Comparison of ENCODE assay signal across 25 cellular contexts in the genomic region with DNA sequence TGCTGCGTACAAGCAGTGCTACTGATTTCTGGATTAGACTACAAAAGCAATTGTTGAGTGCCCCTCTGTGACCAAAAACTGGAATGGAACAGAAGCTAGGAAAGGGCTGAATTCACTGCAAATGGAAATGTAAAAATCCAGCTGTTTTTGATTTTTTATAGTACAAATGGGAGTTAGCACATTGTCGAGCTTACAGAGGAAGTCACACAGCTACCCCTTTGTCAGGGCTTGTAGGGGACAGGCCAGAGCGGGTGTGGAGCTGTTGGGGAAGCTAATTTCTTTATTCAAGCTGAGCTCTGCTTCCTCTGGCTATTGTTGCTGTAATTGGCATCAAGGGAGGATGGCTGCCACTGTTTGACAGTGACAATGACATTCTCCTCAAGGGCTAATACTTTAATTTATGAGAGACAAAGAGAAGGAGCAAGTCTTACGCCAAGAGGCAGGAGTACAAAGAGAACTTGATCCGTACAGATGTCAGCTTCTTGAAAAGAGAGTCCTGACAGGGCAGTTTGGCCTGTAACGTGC.
A peak's percentile ranks its signal among the peaks of the same experiment; 100 is the strongest.
DNase-seq lines count a peak whose midpoint lies in the region; ATAC-seq and TF ChIP-seq lines count a peak whose summit lies in the region.
"Had no signal": no experiment of that assay in that cellular context is flagged by ENCODE, and none has a peak within 500 bp of the region (broad histone marks: within the 10 kb centered on the region; RNA-seq: fewer than 3 reads in every experiment).

No MANE protein-coding gene starts in this region.

- no peaks in the 10 kb centered on the region for H3K36me3 ChIP-seq in mammary epithelial cell (ENCODE audit: insufficient read depth, low read length)
- H3K36me3 ChIP-seq in breast epithelium, result no peaks in the 10 kb centered on the region
- no peaks in the 10 kb centered on the region for H3K36me3 ChIP-seq in gastroesophageal sphincter
- H3K36me3 ChIP-seq: HAP-1, lower lobe of right lung, spleen, suprapubic skin had no signal

- no peak for DNase-seq in mammary epithelial cell
- DNase-seq in breast epithelium (ENCODE audit: low spot score in 2 of 2), result no peak
- peak in 2 of 61 donors; percentile 17 to 31 for DNase-seq in caudate nucleus (lab: John Stamatoyannopoulos, UW)
- peak; percentile 56 for DNase-seq in medulla oblongata (ENCODE audit: extremely low spot score)
- DNase-seq in cerebellar cortex (ENCODE audit: low spot score), result no peak
- no peak for DNase-seq in T-helper 1 cell
- DNase-seq: activated CD4-positive, alpha-beta memory T cell treated with anti-CD3 and anti-CD28 coated beads, Interleukin-2, amount 10 ng/mL, durations not matched to agents 7 days and 5 days; activated effector memory CD4-positive, alpha-beta T cell treated with Interleukin-2 at 50 U/mL for 16 hours; activated naive CD8-positive, alpha-beta T cell treated with anti-CD3 and anti-CD28 coated beads, Interleukin-2, amount 10 ng/mL, durations not matched to agents 7 days and 5 days; Calu3; effector CD4-positive, alpha-beta T cell; erythroblast; kidney; lower lobe of right lung; NCI-H1694 treated with DMSO at 0.1 percent for 48 hours; NCI-H345; NK-92 treated with Interleukin-12 subunit alpha and Interleukin-12 subunit beta, amount 100 ng/mL, for 24 hours; SHP77; spleen; stimulated activated CD4-positive, alpha-beta T cell treated with anti-CD3 and anti-CD28 coated beads, Interleukin-2, amount 100 ng/mL, for 48 hours had no signal

- peaks cover 39% of the 10 kb centered on the region for H3K79me2 ChIP-seq in mammary epithelial cell (ENCODE audit: insufficient read depth, low read length)

- intact Hi-C loops in mammary epithelial cell (cut with micrococcal nuclease) (loop anchor here (2.0 kb wide), 1 partner anchor 92 kb away; no protein-coding TSS in a partner anchor), breast epithelium (cut with DNase I; ENCODE audit: low total_unique reads) (no loop called here)

- H3K4me2 ChIP-seq in mammary epithelial cell (ENCODE audit: insufficient read depth, low read depth, low read length), result peak overlapping the region; percentile 34

- dilution Hi-C loops in mammary epithelial cell (cut with HindIII; ENCODE audit: low sequenced_read_pairs), result loop anchor here (5.0 kb wide), 1 partner anchor 57 kb away; no protein-coding TSS in a partner anchor

- ATAC-seq in GM18519 (IDR thresholded peaks at IDR 0.05; ENCODE audit: low FRiP score, unreplicated experiment), result no peak
- no peak for ATAC-seq in gastroesophageal sphincter
- ATAC-seq: lower lobe of right lung; stimulated activated effector memory CD8-positive, alpha-beta T cell treated with anti-CD3 and anti-CD28 coated beads, Interleukin-12 subunit alpha, Interleukin-12 subunit beta, amount 100 ng/mL, for 72 hours had no signal

- H3K9me3 ChIP-seq in mammary epithelial cell (replicated peaks; ENCODE audit: insufficient read depth, low read length), result no peaks in the 10 kb centered on the region
- no peaks in the 10 kb centered on the region for H3K9me3 ChIP-seq in breast epithelium
- no peaks in the 10 kb centered on the region for H3K9me3 ChIP-seq in gastroesophageal sphincter
- H3K9me3 ChIP-seq: HAP-1, lower lobe of right lung, spleen, suprapubic skin had no signal

- CTCF ChIA-PET in mammary epithelial cell (lab: Charles Lee; ENCODE audit: low non-redundant PET), result interaction anchor here (0.6 to 0.8 kb wide), 2 partner anchors 44 to 561 kb away, joined by 3 to 6 read pairs; no protein-coding TSS in a partner anchor

- no peak for TF ChIP-seq CTCF in mammary epithelial cell (conservative IDR thresholded peaks at IDR 0.05 in 1 of 2, IDR thresholded peaks at IDR 0.05 in 1 of 2; ENCODE audit: extremely low read depth in 1 of 2, insufficient read depth in 1 of 2, low read depth in 1 of 2, low read length in 2 of 2)
- no peak for TF ChIP-seq CTCF in breast epithelium (IDR thresholded peaks at IDR 0.05)
- no peak for TF ChIP-seq CTCF in gastroesophageal sphincter (IDR thresholded peaks at IDR 0.05)

- peak overlapping the region; percentile 46 for H3K27ac ChIP-seq in mammary epithelial cell (ENCODE audit: insufficient read depth, low read depth, low read length)
- H3K27ac ChIP-seq in breast epithelium, result no peak overlapping the region
- H3K27ac ChIP-seq in caudate nucleus (ENCODE audit: low read depth, low read length), result peak overlapping the region; percentile 36
- H3K27ac ChIP-seq in gastroesophageal sphincter, result no peak overlapping the region
- H3K27ac ChIP-seq: lower lobe of right lung, spleen, suprapubic skin had no signal

- in situ Hi-C loops in mammary epithelial cell (cut with MboI; ENCODE audit: low sequenced_read_pairs in 2 of 2), result no loop called here

- no peak overlapping the region for H3K9ac ChIP-seq in mammary epithelial cell (ENCODE audit: insufficient read depth, low read length)

- H2AFZ ChIP-seq in mammary epithelial cell (ENCODE audit: low read depth, low read length), result peak overlapping the region; percentile 25

- BruUV-seq in mammary epithelial cell (replicated peaks; lab: Mats Ljungman, UMichigan), result no TSS peak

- TF ChIP-seq POLR2A in breast epithelium (IDR thresholded peaks at IDR 0.05) (no peak), gastroesophageal sphincter (IDR thresholded peaks at IDR 0.05) (no peak)

- TF ChIP-seq EP300 in gastroesophageal sphincter (IDR thresholded peaks at IDR 0.05), result no peak

- no peaks in the 10 kb centered on the region for H4K20me1 ChIP-seq in mammary epithelial cell (ENCODE audit: insufficient read depth, low read length)

- 22% methylated on average over 6 of the region's 6 CpGs for WGBS in mammary epithelial cell (ENCODE audit: low coverage, missing lambda C conversion rate)
- 8 to 42% methylated on average over 4 to 6 of the region's 6 CpGs for WGBS in gastroesophageal sphincter (ENCODE audit: low coverage in 1 of 2), 2 donors

- no peak overlapping the region for H3K4me3 ChIP-seq in mammary epithelial cell (replicated peaks in 1 of 3; ENCODE audit: insufficient read depth in 1 of 3, low read depth in 2 of 3, low read length in 3 of 3)
- H3K4me3 ChIP-seq in breast epithelium, result no peak overlapping the region
- no peak overlapping the region for H3K4me3 ChIP-seq in gastroesophageal sphincter
- H3K4me3 ChIP-seq: HAP-1, lower lobe of right lung, spleen, suprapubic skin had no signal

- H3K4me1 ChIP-seq in mammary epithelial cell (ENCODE audit: insufficient read depth, low read length) (peaks cover 44% of the 10 kb centered on the region), breast epithelium (no peaks in the 10 kb centered on the region), gastroesophageal sphincter (no peaks in the 10 kb centered on the region)
- H3K4me1 ChIP-seq: HAP-1, lower lobe of right lung, spleen, suprapubic skin had no signal

- H3K27me3 ChIP-seq in mammary epithelial cell (ENCODE audit: insufficient read depth, low read length) (no peaks in the 10 kb centered on the region), breast epithelium (peaks cover 0 to 3% of the 10 kb centered on the region in 2 donors), gastroesophageal sphincter (peaks cover 22% of the 10 kb centered on the region)

Comparison
In these comparisons a context has a peak if more than half of its experiments do, and no peak if none do; other contexts are left out.
1. H3K27ac ChIP-seq: peak in mammary epithelial cell (single experiment) and caudate nucleus (single experiment); none in breast epithelium (0 of 2) and gastroesophageal sphincter (0 of 4).